ENCODE assay signal across 1 cellular context in the genomic region with DNA sequence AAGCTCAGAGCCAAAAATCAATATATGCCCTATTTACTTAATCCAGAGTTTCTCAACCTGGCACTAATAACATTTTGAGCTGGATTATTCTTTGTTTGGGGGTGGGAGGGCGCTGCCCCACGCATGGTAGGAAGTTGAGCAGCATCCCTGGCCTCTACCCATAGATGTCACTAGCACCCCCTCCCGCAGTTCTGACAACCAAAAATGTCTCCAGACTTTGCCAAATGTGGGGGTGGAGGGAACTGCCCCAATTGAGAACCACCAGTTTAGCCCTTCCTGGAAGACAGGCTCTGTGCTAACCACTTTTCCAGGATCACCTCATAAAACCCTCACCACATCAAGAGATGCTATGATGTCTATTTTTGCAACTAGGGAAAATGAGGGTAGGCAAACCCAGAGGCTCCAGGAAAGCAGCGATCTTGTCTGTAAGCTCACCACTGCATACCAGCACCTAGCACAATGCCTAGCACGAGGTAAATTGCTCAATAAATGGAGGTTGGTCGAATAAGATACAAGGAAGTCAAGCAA.
TF ChIP-seq lines count a peak whose summit lies in the region.

No MANE protein-coding gene starts in this region.

TF ChIP-seq in GM23338, 12 proteins besides CTCF, POLR2A, EP300 and RAD21:
- no peak for TF ChIP-seq ETS1 (IDR thresholded peaks at IDR 0.05)
- TF ChIP-seq ZNF462 (CRISPR knock-in tag; IDR thresholded peaks at IDR 0.05) = no peak
- no peak for TF ChIP-seq STAT1 (IDR thresholded peaks at IDR 0.05; ENCODE audit: unreplicated experiment)
- no peak for TF ChIP-seq REST (IDR thresholded peaks at IDR 0.05; ENCODE audit: unreplicated experiment)
- no peak for TF ChIP-seq EZH2 (IDR thresholded peaks at IDR 0.05; ENCODE audit: low read depth, unreplicated experiment)
- no peak for TF ChIP-seq JUNB (IDR thresholded peaks at IDR 0.05; ENCODE audit: unreplicated experiment)
- no peak for TF ChIP-seq POLR2AphosphoS5 (IDR thresholded peaks at IDR 0.05; ENCODE audit: low read depth)
- TF ChIP-seq ZNF114 (CRISPR knock-in tag; IDR thresholded peaks at IDR 0.05) = no peak
- TF ChIP-seq EZH2phosphoT487 (IDR thresholded peaks at IDR 0.05; ENCODE audit: unreplicated experiment) = no peak
- TF ChIP-seq NANOG (IDR thresholded peaks at IDR 0.05; ENCODE audit: borderline replicate concordance) = no peak
- no peak for TF ChIP-seq CREB1 (CRISPR knock-in tag; IDR thresholded peaks at IDR 0.05; ENCODE audit: low read depth)
- TF ChIP-seq ZNF331 (CRISPR knock-in tag; IDR thresholded peaks at IDR 0.05; ENCODE audit: low read depth) = no peak
